ENCODE assay signal across 1 cellular context in the genomic region with DNA sequence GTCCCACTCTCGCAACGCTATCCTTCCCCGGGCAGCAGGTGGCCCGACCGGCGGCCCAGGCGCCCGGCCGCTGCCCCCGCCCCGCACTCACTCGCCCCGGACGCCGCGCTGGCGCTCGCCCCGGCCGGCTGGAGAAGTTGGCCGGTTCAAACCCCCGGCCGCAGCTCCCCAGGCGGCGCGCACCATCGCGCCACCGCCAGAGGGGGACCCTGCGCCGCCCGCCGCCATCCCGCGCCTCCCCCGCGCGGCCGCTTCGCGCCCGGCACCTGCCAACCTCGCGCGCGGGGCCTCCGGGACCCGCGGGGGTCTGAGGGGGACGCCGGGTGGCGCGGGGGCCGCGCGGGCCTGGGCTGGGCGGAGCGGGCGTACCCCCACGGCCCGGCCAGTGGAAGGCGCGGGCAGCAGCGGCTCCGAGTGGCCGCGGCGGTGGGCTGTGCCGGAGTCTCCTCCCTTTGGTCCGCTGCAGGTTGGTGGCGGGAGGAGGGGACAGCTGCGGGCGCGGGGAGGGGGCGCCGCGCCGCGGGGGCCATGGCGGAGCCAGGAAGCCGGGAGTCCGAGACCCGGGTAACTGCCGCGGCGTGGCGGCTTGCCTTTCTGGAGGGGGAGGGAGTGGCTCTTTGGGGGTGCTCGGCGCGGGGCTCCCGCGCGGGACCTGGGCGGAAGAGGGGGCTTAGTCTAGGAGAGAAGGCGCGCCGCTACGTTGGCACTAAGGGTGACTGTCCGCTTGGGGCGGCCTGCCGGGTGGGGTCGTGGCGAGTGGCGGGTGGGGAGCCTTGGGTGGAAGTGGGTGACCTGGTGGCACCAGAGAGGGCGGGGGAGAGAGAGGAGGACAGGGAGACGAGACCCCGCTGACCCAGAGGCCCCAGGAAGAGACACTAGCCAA.
TF ChIP-seq lines count a peak whose summit lies in the region.

A gene (plus strand): TSS at position 434 of the 883 bp plus-strand sequence. CDS start 95 bp downstream, at position 529.
A gene (minus strand): TSS at position 139 of the 883 bp plus-strand sequence. CDS start 715 bp downstream, outside the sequence.

TF ChIP-seq in HepG2, 621 proteins besides CTCF, POLR2A, EP300 and RAD21 (continued from another document and continues in another):
- TF ChIP-seq, protein P1, sequence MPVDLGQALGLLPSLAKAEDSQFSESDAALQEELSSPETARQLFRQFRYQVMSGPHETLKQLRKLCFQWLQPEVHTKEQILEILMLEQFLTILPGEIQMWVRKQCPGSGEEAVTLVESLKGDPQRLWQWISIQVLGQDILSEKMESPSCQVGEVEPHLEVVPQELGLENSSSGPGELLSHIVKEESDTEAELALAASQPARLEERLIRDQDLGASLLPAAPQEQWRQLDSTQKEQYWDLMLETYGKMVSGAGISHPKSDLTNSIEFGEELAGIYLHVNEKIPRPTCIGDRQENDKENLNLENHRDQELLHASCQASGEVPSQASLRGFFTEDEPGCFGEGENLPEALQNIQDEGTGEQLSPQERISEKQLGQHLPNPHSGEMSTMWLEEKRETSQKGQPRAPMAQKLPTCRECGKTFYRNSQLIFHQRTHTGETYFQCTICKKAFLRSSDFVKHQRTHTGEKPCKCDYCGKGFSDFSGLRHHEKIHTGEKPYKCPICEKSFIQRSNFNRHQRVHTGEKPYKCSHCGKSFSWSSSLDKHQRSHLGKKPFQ (CRISPR knock-in tag; IDR thresholded peaks at IDR 0.05; ENCODE audit: insufficient replicate concordance): peak; percentile 40
- TF ChIP-seq, protein P2, sequence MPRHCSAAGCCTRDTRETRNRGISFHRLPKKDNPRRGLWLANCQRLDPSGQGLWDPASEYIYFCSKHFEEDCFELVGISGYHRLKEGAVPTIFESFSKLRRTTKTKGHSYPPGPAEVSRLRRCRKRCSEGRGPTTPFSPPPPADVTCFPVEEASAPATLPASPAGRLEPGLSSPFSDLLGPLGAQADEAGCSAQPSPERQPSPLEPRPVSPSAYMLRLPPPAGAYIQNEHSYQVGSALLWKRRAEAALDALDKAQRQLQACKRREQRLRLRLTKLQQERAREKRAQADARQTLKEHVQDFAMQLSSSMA (CRISPR knock-in tag; IDR thresholded peaks at IDR 0.05): no peak
- TF ChIP-seq, protein P3, sequence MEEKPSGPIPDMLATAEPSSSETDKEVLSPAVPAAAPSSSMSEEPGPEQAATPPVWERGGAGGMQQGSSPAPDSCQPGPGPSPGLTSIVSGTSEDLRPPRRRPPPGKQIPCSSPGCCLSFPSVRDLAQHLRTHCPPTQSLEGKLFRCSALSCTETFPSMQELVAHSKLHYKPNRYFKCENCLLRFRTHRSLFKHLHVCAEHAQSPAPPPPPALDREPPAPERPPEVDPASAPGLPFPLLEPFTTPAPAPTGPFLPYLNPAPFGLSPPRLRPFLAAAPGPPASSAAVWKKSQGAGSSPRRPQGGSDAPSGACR (CRISPR knock-in tag; IDR thresholded peaks at IDR 0.05): no peak
- TF ChIP-seq, protein P4, sequence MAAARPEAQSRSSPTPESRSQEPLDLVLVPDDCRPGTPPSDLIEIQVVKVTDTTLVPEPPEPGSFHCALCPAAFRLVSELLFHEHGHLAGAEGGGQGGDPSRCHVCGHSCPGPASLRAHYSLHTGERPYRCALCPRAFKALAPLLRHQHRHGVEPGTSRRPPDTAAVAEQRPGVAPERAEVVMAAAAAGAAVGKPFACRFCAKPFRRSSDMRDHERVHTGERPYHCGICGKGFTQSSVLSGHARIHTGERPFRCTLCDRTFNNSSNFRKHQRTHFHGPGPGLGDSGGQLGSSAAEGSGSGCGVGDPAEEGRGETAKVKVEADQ (CRISPR knock-in tag; IDR thresholded peaks at IDR 0.05; ENCODE audit: borderline replicate concordance): no peak; the same call in 1 of the 2 replicates
- TF ChIP-seq ZNF446 (CRISPR knock-in tag; IDR thresholded peaks at IDR 0.05): peak; percentile 51; the same call in 1 of the 2 replicates
- 0 out of 2 replicates have a peak, but pooled peaks have one; percentile 14 for TF ChIP-seq ISL2 (CRISPR knock-in tag; IDR thresholded peaks at IDR 0.05)
- no peak for TF ChIP-seq ZNF496 (CRISPR knock-in tag; IDR thresholded peaks at IDR 0.05; ENCODE audit: insufficient replicate concordance)
- TF ChIP-seq, protein P5, sequence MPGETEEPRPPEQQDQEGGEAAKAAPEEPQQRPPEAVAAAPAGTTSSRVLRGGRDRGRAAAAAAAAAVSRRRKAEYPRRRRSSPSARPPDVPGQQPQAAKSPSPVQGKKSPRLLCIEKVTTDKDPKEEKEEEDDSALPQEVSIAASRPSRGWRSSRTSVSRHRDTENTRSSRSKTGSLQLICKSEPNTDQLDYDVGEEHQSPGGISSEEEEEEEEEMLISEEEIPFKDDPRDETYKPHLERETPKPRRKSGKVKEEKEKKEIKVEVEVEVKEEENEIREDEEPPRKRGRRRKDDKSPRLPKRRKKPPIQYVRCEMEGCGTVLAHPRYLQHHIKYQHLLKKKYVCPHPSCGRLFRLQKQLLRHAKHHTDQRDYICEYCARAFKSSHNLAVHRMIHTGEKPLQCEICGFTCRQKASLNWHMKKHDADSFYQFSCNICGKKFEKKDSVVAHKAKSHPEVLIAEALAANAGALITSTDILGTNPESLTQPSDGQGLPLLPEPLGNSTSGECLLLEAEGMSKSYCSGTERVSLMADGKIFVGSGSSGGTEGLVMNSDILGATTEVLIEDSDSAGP (CRISPR knock-in tag; IDR thresholded peaks at IDR 0.05; ENCODE audit: borderline replicate concordance): peak; percentile 31; the same call in 1 of the 2 replicates
- TF ChIP-seq ZBTB42 (CRISPR knock-in tag; IDR thresholded peaks at IDR 0.05): peak; percentile 52; the same call in 1 of the 2 replicates
- TF ChIP-seq ZFY (CRISPR knock-in tag; IDR thresholded peaks at IDR 0.05): peak; percentile 74
- TF ChIP-seq, protein P6, sequence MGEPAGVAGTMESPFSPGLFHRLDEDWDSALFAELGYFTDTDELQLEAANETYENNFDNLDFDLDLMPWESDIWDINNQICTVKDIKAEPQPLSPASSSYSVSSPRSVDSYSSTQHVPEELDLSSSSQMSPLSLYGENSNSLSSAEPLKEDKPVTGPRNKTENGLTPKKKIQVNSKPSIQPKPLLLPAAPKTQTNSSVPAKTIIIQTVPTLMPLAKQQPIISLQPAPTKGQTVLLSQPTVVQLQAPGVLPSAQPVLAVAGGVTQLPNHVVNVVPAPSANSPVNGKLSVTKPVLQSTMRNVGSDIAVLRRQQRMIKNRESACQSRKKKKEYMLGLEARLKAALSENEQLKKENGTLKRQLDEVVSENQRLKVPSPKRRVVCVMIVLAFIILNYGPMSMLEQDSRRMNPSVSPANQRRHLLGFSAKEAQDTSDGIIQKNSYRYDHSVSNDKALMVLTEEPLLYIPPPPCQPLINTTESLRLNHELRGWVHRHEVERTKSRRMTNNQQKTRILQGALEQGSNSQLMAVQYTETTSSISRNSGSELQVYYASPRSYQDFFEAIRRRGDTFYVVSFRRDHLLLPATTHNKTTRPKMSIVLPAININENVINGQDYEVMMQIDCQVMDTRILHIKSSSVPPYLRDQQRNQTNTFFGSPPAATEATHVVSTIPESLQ (CRISPR knock-in tag; conservative IDR thresholded peaks at IDR 0.05): no peak
- TF ChIP-seq ZSCAN20 (CRISPR knock-in tag; IDR thresholded peaks at IDR 0.05; ENCODE audit: borderline replicate concordance): 0 out of 2 replicates have a peak, but pooled peaks have one; percentile 74
- TF ChIP-seq, protein P7, sequence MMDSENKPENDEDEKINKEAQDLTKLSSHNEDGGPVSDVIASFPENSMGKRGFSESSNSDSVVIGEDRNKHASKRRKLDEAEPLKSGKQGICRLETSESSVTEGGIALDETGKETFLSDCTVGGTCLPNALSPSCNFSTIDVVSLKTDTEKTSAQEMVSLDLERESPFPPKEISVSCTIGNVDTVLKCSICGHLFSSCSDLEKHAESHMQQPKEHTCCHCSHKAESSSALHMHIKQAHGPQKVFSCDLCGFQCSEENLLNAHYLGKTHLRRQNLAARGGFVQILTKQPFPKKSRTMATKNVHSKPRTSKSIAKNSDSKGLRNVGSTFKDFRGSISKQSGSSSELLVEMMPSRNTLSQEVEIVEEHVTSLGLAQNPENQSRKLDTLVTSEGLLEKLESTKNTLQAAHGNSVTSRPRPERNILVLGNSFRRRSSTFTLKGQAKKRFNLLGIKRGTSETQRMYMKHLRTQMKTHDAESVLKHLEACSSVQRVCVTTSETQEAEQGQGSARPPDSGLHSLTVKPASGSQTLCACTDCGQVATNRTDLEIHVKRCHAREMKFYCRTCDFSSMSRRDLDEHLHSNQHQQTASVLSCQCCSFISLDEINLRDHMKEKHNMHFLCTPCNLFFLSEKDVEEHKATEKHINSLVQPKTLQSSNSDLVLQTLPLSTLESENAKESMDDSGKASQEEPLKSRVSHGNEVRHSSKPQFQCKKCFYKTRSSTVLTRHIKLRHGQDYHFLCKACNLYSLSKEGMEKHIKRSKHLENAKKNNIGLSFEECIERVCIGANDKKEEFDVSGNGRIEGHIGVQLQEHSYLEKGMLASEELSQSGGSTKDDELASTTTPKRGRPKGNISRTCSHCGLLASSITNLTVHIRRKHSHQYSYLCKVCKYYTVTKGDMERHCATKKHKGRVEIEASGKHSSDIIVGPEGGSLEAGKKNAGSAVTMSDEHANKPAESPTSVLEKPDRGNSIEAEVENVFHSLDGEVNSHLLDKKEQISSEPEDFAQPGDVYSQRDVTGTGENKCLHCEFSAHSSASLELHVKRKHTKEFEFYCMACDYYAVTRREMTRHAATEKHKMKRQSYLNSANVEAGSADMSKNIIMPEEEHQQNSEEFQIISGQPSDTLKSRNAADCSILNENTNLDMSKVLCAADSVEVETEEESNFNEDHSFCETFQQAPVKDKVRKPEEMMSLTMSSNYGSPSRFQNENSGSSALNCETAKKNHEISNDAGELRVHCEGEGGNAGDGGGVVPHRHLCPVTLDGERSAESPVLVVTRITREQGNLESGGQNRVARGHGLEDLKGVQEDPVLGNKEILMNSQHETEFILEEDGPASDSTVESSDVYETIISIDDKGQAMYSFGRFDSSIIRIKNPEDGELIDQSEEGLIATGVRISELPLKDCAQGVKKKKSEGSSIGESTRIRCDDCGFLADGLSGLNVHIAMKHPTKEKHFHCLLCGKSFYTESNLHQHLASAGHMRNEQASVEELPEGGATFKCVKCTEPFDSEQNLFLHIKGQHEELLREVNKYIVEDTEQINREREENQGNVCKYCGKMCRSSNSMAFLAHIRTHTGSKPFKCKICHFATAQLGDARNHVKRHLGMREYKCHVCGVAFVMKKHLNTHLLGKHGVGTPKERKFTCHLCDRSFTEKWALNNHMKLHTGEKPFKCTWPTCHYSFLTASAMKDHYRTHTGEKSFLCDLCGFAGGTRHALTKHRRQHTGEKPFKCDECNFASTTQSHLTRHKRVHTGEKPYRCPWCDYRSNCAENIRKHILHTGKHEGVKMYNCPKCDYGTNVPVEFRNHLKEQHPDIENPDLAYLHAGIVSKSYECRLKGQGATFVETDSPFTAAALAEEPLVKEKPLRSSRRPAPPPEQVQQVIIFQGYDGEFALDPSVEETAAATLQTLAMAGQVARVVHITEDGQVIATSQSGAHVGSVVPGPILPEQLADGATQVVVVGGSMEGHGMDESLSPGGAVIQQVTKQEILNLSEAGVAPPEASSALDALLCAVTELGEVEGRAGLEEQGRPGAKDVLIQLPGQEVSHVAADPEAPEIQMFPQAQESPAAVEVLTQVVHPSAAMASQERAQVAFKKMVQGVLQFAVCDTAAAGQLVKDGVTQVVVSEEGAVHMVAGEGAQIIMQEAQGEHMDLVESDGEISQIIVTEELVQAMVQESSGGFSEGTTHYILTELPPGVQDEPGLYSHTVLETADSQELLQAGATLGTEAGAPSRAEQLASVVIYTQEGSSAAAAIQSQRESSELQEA (CRISPR knock-in tag; IDR thresholded peaks at IDR 0.05; ENCODE audit: not compliant biosample characterization): no peak
- TF ChIP-seq, protein P8, sequence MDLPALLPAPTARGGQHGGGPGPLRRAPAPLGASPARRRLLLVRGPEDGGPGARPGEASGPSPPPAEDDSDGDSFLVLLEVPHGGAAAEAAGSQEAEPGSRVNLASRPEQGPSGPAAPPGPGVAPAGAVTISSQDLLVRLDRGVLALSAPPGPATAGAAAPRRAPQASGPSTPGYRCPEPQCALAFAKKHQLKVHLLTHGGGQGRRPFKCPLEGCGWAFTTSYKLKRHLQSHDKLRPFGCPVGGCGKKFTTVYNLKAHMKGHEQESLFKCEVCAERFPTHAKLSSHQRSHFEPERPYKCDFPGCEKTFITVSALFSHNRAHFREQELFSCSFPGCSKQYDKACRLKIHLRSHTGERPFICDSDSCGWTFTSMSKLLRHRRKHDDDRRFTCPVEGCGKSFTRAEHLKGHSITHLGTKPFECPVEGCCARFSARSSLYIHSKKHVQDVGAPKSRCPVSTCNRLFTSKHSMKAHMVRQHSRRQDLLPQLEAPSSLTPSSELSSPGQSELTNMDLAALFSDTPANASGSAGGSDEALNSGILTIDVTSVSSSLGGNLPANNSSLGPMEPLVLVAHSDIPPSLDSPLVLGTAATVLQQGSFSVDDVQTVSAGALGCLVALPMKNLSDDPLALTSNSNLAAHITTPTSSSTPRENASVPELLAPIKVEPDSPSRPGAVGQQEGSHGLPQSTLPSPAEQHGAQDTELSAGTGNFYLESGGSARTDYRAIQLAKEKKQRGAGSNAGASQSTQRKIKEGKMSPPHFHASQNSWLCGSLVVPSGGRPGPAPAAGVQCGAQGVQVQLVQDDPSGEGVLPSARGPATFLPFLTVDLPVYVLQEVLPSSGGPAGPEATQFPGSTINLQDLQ (CRISPR knock-in tag; IDR thresholded peaks at IDR 0.05): peak; percentile 41; the same call in 1 of the 2 replicates
- TF ChIP-seq MTF1 (CRISPR knock-in tag; IDR thresholded peaks at IDR 0.05): no peak
- TF ChIP-seq XRCC5 (optimal IDR thresholded peaks at IDR 0.05; ENCODE audit: low read length): peak; percentile 26
- TF ChIP-seq GPN1 (CRISPR knock-in tag; IDR thresholded peaks at IDR 0.05; ENCODE audit: borderline replicate concordance): no peak
- TF ChIP-seq GATAD1 (CRISPR knock-in tag; IDR thresholded peaks at IDR 0.05): peak; percentile 43
- no peak for TF ChIP-seq RFX3 (CRISPR knock-in tag; IDR thresholded peaks at IDR 0.05)
- TF ChIP-seq, protein P9, sequence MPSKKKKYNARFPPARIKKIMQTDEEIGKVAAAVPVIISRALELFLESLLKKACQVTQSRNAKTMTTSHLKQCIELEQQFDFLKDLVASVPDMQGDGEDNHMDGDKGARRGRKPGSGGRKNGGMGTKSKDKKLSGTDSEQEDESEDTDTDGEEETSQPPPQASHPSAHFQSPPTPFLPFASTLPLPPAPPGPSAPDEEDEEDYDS (CRISPR knock-in tag; IDR thresholded peaks at IDR 0.05): 0 out of 2 replicates have a peak, but pooled peaks have one; percentile 26
- TF ChIP-seq SIN3A (IDR thresholded peaks at IDR 0.05; ENCODE audit: borderline replicate concordance, low read depth, low read length): peak; percentile 61; the same call in 1 of the 2 replicates
- 0 out of 2 replicates have a peak, but pooled peaks have one; percentile 47 for TF ChIP-seq NFKB2 (CRISPR knock-in tag; IDR thresholded peaks at IDR 0.05; ENCODE audit: borderline replicate concordance)
- peak; percentile 42; the same call in 1 of the 2 replicates for TF ChIP-seq ZSCAN25 (CRISPR knock-in tag; IDR thresholded peaks at IDR 0.05)
- TF ChIP-seq, protein P10, sequence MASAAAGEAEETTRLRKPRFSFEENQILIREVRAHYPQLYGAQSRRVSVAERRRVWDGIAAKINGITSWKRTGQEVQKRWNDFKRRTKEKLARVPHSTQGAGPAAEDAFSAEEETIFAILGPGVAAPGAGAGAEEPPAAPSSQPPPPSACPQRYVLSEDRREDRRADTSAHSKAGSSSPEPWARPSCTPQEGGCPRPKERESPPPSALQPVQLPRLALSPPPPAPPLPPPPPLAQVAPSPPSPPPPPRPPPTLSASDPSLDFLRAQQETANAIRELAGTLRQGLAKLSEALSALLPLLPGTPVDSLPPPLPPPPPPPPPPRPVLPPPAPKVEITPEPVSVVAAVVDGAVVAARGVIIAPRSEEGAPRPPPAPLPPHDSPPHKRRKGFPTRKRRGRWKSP (CRISPR knock-in tag; IDR thresholded peaks at IDR 0.05): 0 out of 2 replicates have a peak, but pooled peaks have one; percentile 14
- no peak for TF ChIP-seq FOXK2 (IDR thresholded peaks at IDR 0.05)
- TF ChIP-seq ZNF3 (CRISPR knock-in tag; IDR thresholded peaks at IDR 0.05): no peak
- TF ChIP-seq CEBPG (CRISPR knock-in tag; IDR thresholded peaks at IDR 0.05): no peak
- TF ChIP-seq ZNF260 (CRISPR knock-in tag; IDR thresholded peaks at IDR 0.05; ENCODE audit: borderline replicate concordance, low read depth): no peak
